Comparison of ENCODE assay signal across 8 cellular contexts in genomic region chr10:80464557-80465466, GRCh38. TPM values are rescaled to one million over a fixed set of nuclear protein-coding genes. Genes with fewer than 3 reads are reported as not detected.
DNase-seq lines count a peak whose midpoint lies in the region; ATAC-seq and TF ChIP-seq lines count a peak whose summit lies in the region.

No MANE protein-coding gene starts in this region.

- no peak overlapping the region for H3K9ac ChIP-seq in SK-N-MC (ENCODE audit: insufficient read length)

- H3K36me3 ChIP-seq in SK-N-MC (ENCODE audit: insufficient read depth, low read length) = no peaks in the 10 kb centered on the region
- H3K36me3 ChIP-seq in esophagus squamous epithelium = peaks cover under 1 to 16% (median 3%) of the 10 kb centered on the region in 3 donors

- H3K36me3 Mint-ChIP-seq in natural killer cell treated with Interleukin-12 subunit alpha and Interleukin-12 subunit beta and Interleukin-15 and Interleukin-18, amount 100 ng/mL, for 72 hours = peaks cover 4% of the 10 kb centered on the region

- H3K4me1 ChIP-seq in esophagus squamous epithelium = peaks cover 98 to 100% (median 100%) of the 10 kb centered on the region in 3 donors

- intact Hi-C loops in esophagus squamous epithelium (cut with DNase I) = no loop called here

- H3K4me1 Mint-ChIP-seq in natural killer cell treated with Interleukin-12 subunit alpha and Interleukin-12 subunit beta and Interleukin-15 and Interleukin-18, amount 100 ng/mL, for 72 hours (ENCODE audit: low read depth in 2 of 2) = peaks cover 93 to 96% of the 10 kb centered on the region in 2 donors

- H3K27me3 Mint-ChIP-seq in natural killer cell treated with Interleukin-12 subunit alpha and Interleukin-12 subunit beta and Interleukin-15 and Interleukin-18, amount 100 ng/mL, for 72 hours = no peaks in the 10 kb centered on the region

- H3K4me3 ChIP-seq in SK-N-MC (no peak overlapping the region), esophagus squamous epithelium (peak overlapping the region in 3 of 4 donors; percentile 9 to 53 (median 34))

- H3K9me3 Mint-ChIP-seq in natural killer cell treated with Interleukin-12 subunit alpha and Interleukin-12 subunit beta and Interleukin-15 and Interleukin-18, amount 100 ng/mL, for 72 hours = no peaks in the 10 kb centered on the region

- 33% methylated on average over 1 of the region's 15 CpGs; no CpG with 5 or more reads in 1 of the 2 donors for WGBS in esophagus squamous epithelium, 2 donors

- H3K27ac ChIP-seq in SK-N-MC (peak overlapping the region; percentile 87), esophagus squamous epithelium (peak overlapping the region; percentile 92 to 100 (median 98))

- H3K27me3 ChIP-seq in esophagus squamous epithelium = no peaks in the 10 kb centered on the region

- TF ChIP-seq CTCF in esophagus squamous epithelium (IDR thresholded peaks at IDR 0.05) = no peak

- DNase-seq in NCI-H2171 treated with DMSO at 0.1 percent for 48 hours (lab: John Stamatoyannopoulos, UW) (peak; percentile 38), NCI-H2171 (lab: John Stamatoyannopoulos, UW) (no peak), SK-N-MC (ENCODE audit: low read depth, low spot score) (no peak), esophagus squamous epithelium (lab: John Stamatoyannopoulos, UW) (no peak), mucosa of gallbladder (ENCODE audit: low spot score) (no peak), HUDEP-2 (lab: John Stamatoyannopoulos, UW; ENCODE audit: unreplicated experiment in 76 of 76) (no peak), SHP77 (lab: John Stamatoyannopoulos, UW) (no peak)
- no peak for DNase-seq in natural killer cell treated with Interleukin-12 subunit alpha and Interleukin-12 subunit beta and Interleukin-15 and Interleukin-18, amount 100 ng/mL, for 72 hours (ENCODE audit: low spot score)

- peak overlapping the region; percentile 70 for H3K4me3 Mint-ChIP-seq in natural killer cell treated with Interleukin-12 subunit alpha and Interleukin-12 subunit beta and Interleukin-15 and Interleukin-18, amount 100 ng/mL, for 72 hours

- no peak for TF ChIP-seq POLR2A in esophagus squamous epithelium (IDR thresholded peaks at IDR 0.05)

- H3K27ac Mint-ChIP-seq in natural killer cell treated with Interleukin-12 subunit alpha and Interleukin-12 subunit beta and Interleukin-15 and Interleukin-18, amount 100 ng/mL, for 72 hours = peak overlapping the region; percentile 95 to 98

- H3K9me3 ChIP-seq in SK-N-MC (ENCODE audit: low read depth, low read length) = no peaks in the 10 kb centered on the region
- H3K9me3 ChIP-seq in esophagus squamous epithelium = no peaks in the 10 kb centered on the region

- no peak for ATAC-seq in natural killer cell treated with Interleukin-12 subunit alpha and Interleukin-12 subunit beta and Interleukin-15 and Interleukin-18, amount 100 ng/mL, for 72 hours

RNA-seq across cellular contexts. Expression of gene TSPAN14, which starts 10.7 kb away (rescaled TPM):
- 100 to 1,000 TPM in 2 of 4 donors, 10 to 100 TPM in 2; 66.4 to 118 (median 89.8) TPM for total RNA-seq in esophagus squamous epithelium
- 10 to 100 TPM; 56.5 to 76.6 TPM for total RNA-seq in natural killer cell treated with Interleukin-12 subunit alpha and Interleukin-12 subunit beta and Interleukin-15 and Interleukin-18, amount 100 ng/mL, for 72 hours
- total RNA-seq in mucosa of gallbladder = 124 TPM

RNA-seq across cellular contexts. Expression of gene PRXL2A, which starts 56.5 kb away (rescaled TPM):
- 100 to 1,000 TPM in 2 of 4 donors, 10 to 100 TPM in 2; 68.0 to 185 (median 103) TPM for total RNA-seq in esophagus squamous epithelium
- 1 to 10 TPM; 6.4 to 9.7 TPM for total RNA-seq in natural killer cell treated with Interleukin-12 subunit alpha and Interleukin-12 subunit beta and Interleukin-15 and Interleukin-18, amount 100 ng/mL, for 72 hours
- 63.6 TPM for total RNA-seq in mucosa of gallbladder
